In the genomic region with DNA sequence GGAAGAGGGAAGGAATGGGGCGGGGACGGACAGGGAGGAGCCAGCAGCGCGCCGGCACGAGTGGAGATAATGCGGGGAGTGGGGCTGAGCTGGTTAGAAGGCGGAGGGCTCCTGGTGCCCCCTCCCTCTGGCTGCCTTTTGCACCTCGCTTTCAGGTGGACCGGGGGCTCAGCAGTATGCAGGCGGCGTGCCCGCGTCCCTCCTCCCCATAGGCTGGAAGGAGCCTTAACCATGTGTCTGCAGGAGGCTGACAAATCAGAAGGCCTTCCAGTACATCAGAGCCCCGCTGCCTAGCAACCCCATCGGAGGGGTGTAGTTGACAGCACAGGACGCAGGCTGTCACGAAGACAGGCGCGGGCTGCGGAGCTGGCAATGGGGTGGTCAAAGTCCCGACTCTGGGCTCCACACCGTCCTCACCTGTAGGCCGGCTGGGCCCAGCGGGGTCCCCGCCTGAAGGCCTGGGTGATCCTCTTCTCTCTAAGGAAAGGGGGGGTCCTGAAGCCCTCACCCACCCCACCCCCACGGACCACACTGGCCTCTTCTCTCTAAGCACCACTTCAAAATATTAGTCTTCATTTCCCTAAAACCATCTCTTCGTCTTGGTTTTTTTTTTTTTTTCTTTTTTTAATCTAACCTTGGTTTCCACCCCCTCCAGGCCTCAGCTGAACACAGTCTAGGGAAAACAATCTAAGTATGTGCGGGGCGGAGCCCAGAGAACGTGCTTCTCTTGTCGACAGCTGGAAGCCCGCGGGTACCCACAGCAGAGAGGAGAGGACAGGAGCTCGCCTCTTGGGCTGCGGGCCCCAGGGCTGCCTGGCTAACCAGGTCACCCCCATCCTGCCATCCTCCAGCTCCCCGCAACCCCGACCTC, we compare ENCODE assay signal across 8 cellular contexts. TPM values are rescaled to one million over a fixed set of nuclear protein-coding genes. Genes with fewer than 3 reads are reported as not detected.
A peak's percentile ranks its signal among the peaks of the same experiment; 100 is the strongest.
DNase-seq lines count a peak whose midpoint lies in the region; ATAC-seq and TF ChIP-seq lines count a peak whose summit lies in the region.

No MANE protein-coding gene starts in this region.

- H3K27ac ChIP-seq in A673 (ENCODE audit: low read depth, low read length, poor library complexity, severe bottlenecking) (peak overlapping the region; percentile 9), left lung (peak overlapping the region; percentile 89 to 92)

- ATAC-seq in GM18520 (IDR thresholded peaks at IDR 0.05; ENCODE audit: unreplicated experiment) = peak; percentile 35
- ATAC-seq in HG02981 (IDR thresholded peaks at IDR 0.05; ENCODE audit: unreplicated experiment) = peak; percentile 47
- ATAC-seq in left lung = peak; percentile 70

- peak; percentile 94 for DNase-seq in A673 (ENCODE audit: low spot score)
- peak; percentile 88 for DNase-seq in NCI-H2171 treated with DMSO at 0.1 percent for 48 hours (lab: John Stamatoyannopoulos, UW)
- DNase-seq in activated CD4-positive, alpha-beta T cell treated with anti-CD3 and anti-CD28 coated beads for 4 hours = peak; percentile 44 to 58
- DNase-seq in dedifferentiated amniotic fluid mesenchymal stem cell (ENCODE audit: extremely low spot score) = peak; percentile 72
- DNase-seq in left lung = peak; percentile 87 to 89
- peak; percentile 43 for DNase-seq in stimulated activated CD4-positive, alpha-beta T cell treated with anti-CD3 and anti-CD28 coated beads, Interleukin-4, amount 100 ng/mL, for 24 hours

- POLR2A ChIA-PET in A673 (lab: Charles Lee; ENCODE audit: low non-redundant PET) = interaction anchor here (0.7 kb wide), 1 partner anchor 1798 kb away, joined by 13 read pairs; no protein-coding TSS in a partner anchor

- H3K4me1 ChIP-seq in A673 (ENCODE audit: insufficient read depth, low read length, poor library complexity, severe bottlenecking) (peaks cover 13% of the 10 kb centered on the region), left lung (peaks cover 25 to 62% of the 10 kb centered on the region in 2 donors)

- no TSS peak for BruUV-seq in A673 (replicated peaks; lab: Mats Ljungman, UMichigan)

- H3K4me3 ChIP-seq in A673 (ENCODE audit: low read depth, low read length, poor library complexity, severe bottlenecking) = peak overlapping the region; percentile 57
- peak overlapping the region; percentile 50 to 68 for H3K4me3 ChIP-seq in left lung

- TF ChIP-seq CTCF in A673 (conservative IDR thresholded peaks at IDR 0.05; ENCODE audit: low read depth, low read length) (no peak), left lung (IDR thresholded peaks at IDR 0.05) (no peak)

- no peaks in the 10 kb centered on the region for H3K27me3 ChIP-seq in A673 (replicated peaks; ENCODE audit: insufficient read depth, low read depth, low read length, poor library complexity)
- H3K27me3 ChIP-seq in left lung = no peaks in the 10 kb centered on the region

- H3K9me3 ChIP-seq in A673 (ENCODE audit: low read depth, low read length, poor library complexity, severe bottlenecking) (no peaks in the 10 kb centered on the region), left lung (no peaks in the 10 kb centered on the region)

- H3K36me3 ChIP-seq in A673 (ENCODE audit: insufficient read depth, low read length, poor library complexity, severe bottlenecking) = peaks cover 17% of the 10 kb centered on the region
- no peaks in the 10 kb centered on the region for H3K36me3 ChIP-seq in left lung

- intact Hi-C loops in A673 (cut with micrococcal nuclease; ENCODE audit: unreplicated experiment) (no loop called here), left lung (cut with DNase I) (no loop called here)

- CTCF ChIA-PET in A673 (lab: Charles Lee) = interaction anchor here (0.6 to 1.2 kb wide), 3 partner anchors 16 to 132 kb away, joined by 4 to 9 read pairs (median 8); no protein-coding TSS in a partner anchor

RNA-seq across cellular contexts. Expression of gene KDM2B, which starts 44.5 kb away (rescaled TPM):
- total RNA-seq in A673 (2021) = 49.3 and 52.5 TPM in 2 replicates
- total RNA-seq in left lung = 10 to 100 TPM; 22.9 to 37.1 TPM

Comparison
In these comparisons a context has a peak if more than half of its experiments do, and no peak if none do; other contexts are left out.
1. Peak in every context shown above with its lines: DNase-seq, ATAC-seq, H3K4me3 ChIP-seq and H3K27ac ChIP-seq.
2. DNase-seq: peak in every context shown above with its lines; median percentile 94 in A673; 88 in NCI-H2171 treated with DMSO at 0.1 percent for 48 hours; 88 in left lung; 72 in dedifferentiated amniotic fluid mesenchymal stem cell; 51 in activated CD4-positive, alpha-beta T cell treated with anti-CD3 and anti-CD28 coated beads for 4 hours; 43 in stimulated activated CD4-positive, alpha-beta T cell treated with anti-CD3 and anti-CD28 coated beads, Interleukin-4, amount 100 ng/mL, for 24 hours.